In genomic region chr13:42574435-42575311, GRCh38 we compare ENCODE assay signal across 9 cellular contexts. TPM values are rescaled to one million over a fixed set of nuclear protein-coding genes. Genes with fewer than 3 reads are reported as not detected.
DNase-seq lines count a peak whose midpoint lies in the region; ATAC-seq lines count a peak whose summit lies in the region.
"Had no signal": no experiment of that assay in that cellular context is flagged by ENCODE, and none has a peak within 500 bp of the region (broad histone marks: within the 10 kb centered on the region; RNA-seq: fewer than 3 reads in every experiment).

No MANE protein-coding gene starts in this region.

- ATAC-seq in HG03139 (IDR thresholded peaks at IDR 0.05; ENCODE audit: unreplicated experiment) (peak; percentile 53), right cardiac atrium (peak in 1 of 2 donors; percentile 18)

- DNase-seq in DMS 273 (lab: John Stamatoyannopoulos, UW; ENCODE audit: unreplicated experiment) (peak; percentile 3), DMS 273 treated with DMSO at 0.1 percent for 48 hours (lab: John Stamatoyannopoulos, UW) (no peak), right cardiac atrium (no peak), foreskin melanocyte (no peak), NOMO-1 treated with dmso at 0.1 percent for 144 hours (lab: John Stamatoyannopoulos, UW; ENCODE audit: unreplicated experiment) (no peak)
- DNase-seq in activated CD8-positive, alpha-beta memory T cell treated with anti-CD3 and anti-CD28 coated beads, Interleukin-2, amount 50 U/mL, for 48 hours = peak; percentile 87
- peak; percentile 13 to 63 (median 40) for DNase-seq in stimulated activated CD4-positive, alpha-beta T cell treated with anti-CD3 and anti-CD28 coated beads, Interleukin-1b, Interleukin-23, amount 100 ng/mL, for 24 hours (ENCODE audit: low read depth in 4 of 4, low spot score in 1 of 4)

- peak overlapping the region; percentile 18 for H3K4me3 ChIP-seq in right cardiac atrium (ENCODE audit: low read length)

- no peaks in the 10 kb centered on the region for H3K9me3 ChIP-seq in right cardiac atrium (ENCODE audit: control insufficient read depth, low read length)

- peaks cover 2% of the 10 kb centered on the region for H3K4me1 ChIP-seq in right cardiac atrium (ENCODE audit: control insufficient read depth, insufficient read depth, low read length)

- WGBS in right cardiac atrium = 3% methylated on average over 51 of the region's 51 CpGs

- intact Hi-C loops in right cardiac atrium (cut with DNase I) = no loop called here

- no peak overlapping the region for H3K27ac ChIP-seq in right cardiac atrium (ENCODE audit: low read length)
- H3K27ac ChIP-seq: 22Rv1 had no signal

- H3K27me3 ChIP-seq in right cardiac atrium (ENCODE audit: control insufficient read depth, insufficient read depth) = peaks cover 2% of the 10 kb centered on the region

RNA-seq across cellular contexts. Expression of gene TNFSF11, which starts 0.7 kb away (rescaled TPM):
- total RNA-seq in right cardiac atrium = under 1 TPM in 1 of 4 donors, not detected in 3; 0.29 TPM
- polyA plus RNA-seq in right cardiac atrium = not detected

Comparison
In these comparisons a context has a peak if more than half of its experiments do, and no peak if none do; other contexts are left out.
1. DNase-seq: peak in DMS 273 (single experiment), activated CD8-positive, alpha-beta memory T cell treated with anti-CD3 and anti-CD28 coated beads, Interleukin-2, amount 50 U/mL, for 48 hours (single experiment) and stimulated activated CD4-positive, alpha-beta T cell treated with anti-CD3 and anti-CD28 coated beads, Interleukin-1b, Interleukin-23, amount 100 ng/mL, for 24 hours (4 of 4); none in DMS 273 treated with DMSO at 0.1 percent for 48 hours (single experiment), right cardiac atrium (0 of 3), foreskin melanocyte (single experiment) and NOMO-1 treated with dmso at 0.1 percent for 144 hours (single experiment).